Comparison of ENCODE assay signal across 8 cellular contexts in the genomic region with DNA sequence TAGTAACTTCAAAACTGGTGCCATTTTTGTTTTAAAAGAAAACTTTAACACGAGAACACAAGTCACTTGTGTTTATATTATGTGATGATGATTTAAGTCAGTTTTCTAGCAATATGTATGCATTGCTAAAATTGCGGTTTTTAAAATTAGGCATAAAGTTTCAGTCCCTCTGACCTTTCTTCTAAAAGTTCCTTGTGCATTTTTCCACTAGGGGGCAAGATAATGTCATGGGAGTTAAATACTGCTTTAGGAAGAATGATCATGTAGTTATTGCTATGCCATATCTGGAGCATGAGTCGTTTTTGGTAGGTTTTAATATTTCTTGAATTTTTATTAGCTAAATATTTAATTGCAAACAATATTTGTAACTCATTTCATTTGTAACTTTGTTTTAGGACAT. TPM values are rescaled to one million over a fixed set of nuclear protein-coding genes. Genes with fewer than 3 reads are reported as not detected.
DNase-seq lines count a peak whose midpoint lies in the region; ATAC-seq and TF ChIP-seq lines count a peak whose summit lies in the region.

No MANE protein-coding gene starts in this region.

- peaks cover 43% of the 10 kb centered on the region for H3K36me3 Mint-ChIP-seq in activated CD4-positive, alpha-beta T cell treated with anti-CD3 and anti-CD28 coated beads, Interleukin-2, amount 10 ng/mL, durations not matched to agents 24 days and 14 days (ENCODE audit: low read depth)
- peaks cover 5% of the 10 kb centered on the region for H3K36me3 Mint-ChIP-seq in effector memory CD8-positive, alpha-beta T cell (ENCODE audit: insufficient read depth)
- H3K36me3 Mint-ChIP-seq in neural progenitor cell: peaks cover 18% of the 10 kb centered on the region
- peaks cover 53% of the 10 kb centered on the region for H3K36me3 Mint-ChIP-seq in activated CD8-positive, alpha-beta memory T cell treated with anti-CD3 and anti-CD28 coated beads, Interleukin-2, amount 10 ng/mL, durations not matched to agents 7 days and 5 days

- peak; percentile 56 for ATAC-seq in effector memory CD8-positive, alpha-beta T cell (replicated peaks)
- ATAC-seq in activated CD8-positive, alpha-beta memory T cell treated with anti-CD3 and anti-CD28 coated beads, Interleukin-2, amount 10 ng/mL, durations not matched to agents 7 days and 5 days: no peak

- H3K9ac ChIP-seq in neural progenitor cell: no peak overlapping the region

- no peaks in the 10 kb centered on the region for H3K27me3 ChIP-seq in neural progenitor cell

- peaks cover 24% of the 10 kb centered on the region for H3F3A ChIP-seq in neural progenitor cell (ENCODE audit: low read depth)

- peak; percentile 59 for DNase-seq in activated CD4-positive, alpha-beta T cell treated with anti-CD3 and anti-CD28 coated beads, Interleukin-2, amount 10 ng/mL, durations not matched to agents 24 days and 14 days
- no peak for DNase-seq in activated CD4-positive, alpha-beta T cell treated with anti-CD3 and anti-CD28 coated beads, Interleukin-2, amount 50 U/mL, for 48 hours
- DNase-seq in NCI-H345 treated with DMSO at 0.1 percent for 48 hours (lab: John Stamatoyannopoulos, UW; ENCODE audit: unreplicated experiment) (peak; percentile 22), neural progenitor cell (ENCODE audit: low spot score) (peak; percentile 54), D341Med (ENCODE audit: low spot score) (no peak)
- no peak for DNase-seq in effector memory CD8-positive, alpha-beta T cell
- no peak for DNase-seq in activated CD8-positive, alpha-beta memory T cell treated with anti-CD3 and anti-CD28 coated beads, Interleukin-2, amount 10 ng/mL, durations not matched to agents 7 days and 5 days
- DNase-seq in stimulated activated CD8-positive, alpha-beta memory T cell treated with anti-CD3 and anti-CD28 coated beads, Interleukin-4, amount 100 ng/mL, for 48 hours: no peak

- H3K27ac ChIP-seq in neural progenitor cell: no peak overlapping the region

- no peaks in the 10 kb centered on the region for H3K9me3 ChIP-seq in neural progenitor cell (ENCODE audit: low read depth)

- CTCF ChIA-PET in activated CD8-positive, alpha-beta memory T cell treated with anti-CD3 and anti-CD28 coated beads, Interleukin-2, amount 10 ng/mL, durations not matched to agents 7 days and 5 days (lab: Charles Lee): interaction anchor here (0.6 to 5.1 kb wide), 10 partner anchors 11 to 1307 kb away, joined by 3 to 60 read pairs (median 5); a partner anchor contains a TSS

- peaks cover 59% of the 10 kb centered on the region for H3K79me2 ChIP-seq in neural progenitor cell (ENCODE audit: low read depth)

- peaks cover 23% of the 10 kb centered on the region for H3K4me1 Mint-ChIP-seq in activated CD4-positive, alpha-beta T cell treated with anti-CD3 and anti-CD28 coated beads, Interleukin-2, amount 10 ng/mL, durations not matched to agents 24 days and 14 days
- peaks cover 9 to 13% of the 10 kb centered on the region in 2 donors for H3K4me1 Mint-ChIP-seq in effector memory CD8-positive, alpha-beta T cell (ENCODE audit: low read depth in 2 of 2)
- H3K4me1 Mint-ChIP-seq in neural progenitor cell: peaks cover 2% of the 10 kb centered on the region
- H3K4me1 Mint-ChIP-seq in activated CD8-positive, alpha-beta memory T cell treated with anti-CD3 and anti-CD28 coated beads, Interleukin-2, amount 10 ng/mL, durations not matched to agents 7 days and 5 days: peaks cover 18% of the 10 kb centered on the region

- H3K4me2 ChIP-seq in neural progenitor cell: no peak overlapping the region

- H3K27me3 Mint-ChIP-seq in activated CD4-positive, alpha-beta T cell treated with anti-CD3 and anti-CD28 coated beads, Interleukin-2, amount 10 ng/mL, durations not matched to agents 24 days and 14 days: no peaks in the 10 kb centered on the region
- H3K27me3 Mint-ChIP-seq in effector memory CD8-positive, alpha-beta T cell: no peaks in the 10 kb centered on the region
- no peaks in the 10 kb centered on the region for H3K27me3 Mint-ChIP-seq in neural progenitor cell (ENCODE audit: insufficient read depth, low read depth)
- H3K27me3 Mint-ChIP-seq in activated CD8-positive, alpha-beta memory T cell treated with anti-CD3 and anti-CD28 coated beads, Interleukin-2, amount 10 ng/mL, durations not matched to agents 7 days and 5 days: no peaks in the 10 kb centered on the region

- no peak overlapping the region for H3K4me3 ChIP-seq in neural progenitor cell

- intact Hi-C loops in activated CD4-positive, alpha-beta T cell treated with anti-CD3 and anti-CD28 coated beads, Interleukin-2, amount 10 ng/mL, durations not matched to agents 24 days and 14 days (cut with micrococcal nuclease): loop anchor here (1.0 kb wide), 1 partner anchor 416 kb away; no protein-coding TSS in a partner anchor

- H2AFZ ChIP-seq in neural progenitor cell (replicated peaks): no peak overlapping the region

- no peak overlapping the region for H3K27ac Mint-ChIP-seq in activated CD4-positive, alpha-beta T cell treated with anti-CD3 and anti-CD28 coated beads, Interleukin-2, amount 10 ng/mL, durations not matched to agents 24 days and 14 days
- H3K27ac Mint-ChIP-seq in effector memory CD8-positive, alpha-beta T cell: no peak overlapping the region
- no peak overlapping the region for H3K27ac Mint-ChIP-seq in neural progenitor cell
- no peak overlapping the region for H3K27ac Mint-ChIP-seq in activated CD8-positive, alpha-beta memory T cell treated with anti-CD3 and anti-CD28 coated beads, Interleukin-2, amount 10 ng/mL, durations not matched to agents 7 days and 5 days

- peaks cover 67% of the 10 kb centered on the region for H3K36me3 ChIP-seq in neural progenitor cell

- TF ChIP-seq CTCF in neural progenitor cell (IDR thresholded peaks at IDR 0.05): peak; percentile 72

- H4K20me1 ChIP-seq in neural progenitor cell (ENCODE audit: low read depth): peaks cover 20% of the 10 kb centered on the region

- H3K4me3 Mint-ChIP-seq in activated CD4-positive, alpha-beta T cell treated with anti-CD3 and anti-CD28 coated beads, Interleukin-2, amount 10 ng/mL, durations not matched to agents 24 days and 14 days: no peak overlapping the region
- H3K4me3 Mint-ChIP-seq in effector memory CD8-positive, alpha-beta T cell: no peak overlapping the region
- no peak overlapping the region for H3K4me3 Mint-ChIP-seq in neural progenitor cell
- no peak overlapping the region for H3K4me3 Mint-ChIP-seq in activated CD8-positive, alpha-beta memory T cell treated with anti-CD3 and anti-CD28 coated beads, Interleukin-2, amount 10 ng/mL, durations not matched to agents 7 days and 5 days

- H3K9me3 Mint-ChIP-seq in activated CD4-positive, alpha-beta T cell treated with anti-CD3 and anti-CD28 coated beads, Interleukin-2, amount 10 ng/mL, durations not matched to agents 24 days and 14 days: no peaks in the 10 kb centered on the region
- no peaks in the 10 kb centered on the region for H3K9me3 Mint-ChIP-seq in effector memory CD8-positive, alpha-beta T cell
- no peaks in the 10 kb centered on the region for H3K9me3 Mint-ChIP-seq in neural progenitor cell
- H3K9me3 Mint-ChIP-seq in activated CD8-positive, alpha-beta memory T cell treated with anti-CD3 and anti-CD28 coated beads, Interleukin-2, amount 10 ng/mL, durations not matched to agents 7 days and 5 days (ENCODE audit: low read depth): no peaks in the 10 kb centered on the region

- peaks cover 8% of the 10 kb centered on the region for H3K4me1 ChIP-seq in neural progenitor cell

RNA-seq across cellular contexts. Expression of a gene that starts 10.7 kb away (rescaled TPM):
- total RNA-seq in activated CD4-positive, alpha-beta T cell treated with anti-CD3 and anti-CD28 coated beads, Interleukin-2, amount 10 ng/mL, durations not matched to agents 24 days and 14 days: 21.4 and 22.3 TPM in 2 replicates
- 90.8 and 156 TPM in 2 replicates for total RNA-seq in neural progenitor cell (ENCODE audit: low replicate concordance)
- total RNA-seq in activated CD8-positive, alpha-beta memory T cell treated with anti-CD3 and anti-CD28 coated beads, Interleukin-2, amount 10 ng/mL, durations not matched to agents 7 days and 5 days: 10 to 100 TPM; 39.5 to 39.7 TPM

Comparison
In these comparisons a context has a peak if more than half of its experiments do, and no peak if none do; other contexts are left out.
1. DNase-seq: peak in activated CD4-positive, alpha-beta T cell treated with anti-CD3 and anti-CD28 coated beads, Interleukin-2, amount 10 ng/mL, durations not matched to agents 24 days and 14 days (single experiment), NCI-H345 treated with DMSO at 0.1 percent for 48 hours (single experiment) and neural progenitor cell (single experiment); none in activated CD4-positive, alpha-beta T cell treated with anti-CD3 and anti-CD28 coated beads, Interleukin-2, amount 50 U/mL, for 48 hours (0 of 2), effector memory CD8-positive, alpha-beta T cell (0 of 3), activated CD8-positive, alpha-beta memory T cell treated with anti-CD3 and anti-CD28 coated beads, Interleukin-2, amount 10 ng/mL, durations not matched to agents 7 days and 5 days (single experiment), D341Med (single experiment) and stimulated activated CD8-positive, alpha-beta memory T cell treated with anti-CD3 and anti-CD28 coated beads, Interleukin-4, amount 100 ng/mL, for 48 hours (single experiment).